35 cellular contexts compared by ENCODE assay signal in genomic region chr1:21160263-21160662, GRCh38.
"Had no signal": no experiment of that assay in that cellular context is flagged by ENCODE, and none has a peak within 500 bp of the region (broad histone marks: within the 10 kb centered on the region; RNA-seq: fewer than 3 reads in every experiment).

No MANE protein-coding gene starts in this region.

- H3K36me3 ChIP-seq: gastrocnemius medialis had no signal

- H3K4me3 Mint-ChIP-seq: activated CD4-positive, alpha-beta memory T cell treated with anti-CD3 and anti-CD28 coated beads for 36 hours; activated CD4-positive, alpha-beta T cell treated with anti-CD3 and anti-CD28 coated beads for 36 hours; activated CD4-positive, alpha-beta T cell treated with anti-CD3 and anti-CD28 coated beads, Interleukin-2, amount 10 ng/mL, durations not matched to agents 24 days and 14 days; activated CD8-positive, alpha-beta memory T cell treated with anti-CD3 and anti-CD28 coated beads, Interleukin-2, amount 10 ng/mL, durations not matched to agents 7 days and 5 days; activated CD8-positive, alpha-beta T cell treated with anti-CD3 and anti-CD28 coated beads, Interleukin-2, amount 10 ng/mL, durations not matched to agents 7 days and 5 days; activated naive CD4-positive, alpha-beta T cell treated with anti-CD3 and anti-CD28 coated beads, Interleukin-2, amount 10 ng/mL, durations not matched to agents 7 days and 5 days; activated naive CD8-positive, alpha-beta T cell treated with anti-CD3 and anti-CD28 coated beads, Interleukin-2, amount 10 ng/mL, durations not matched to agents 7 days and 5 days; activated T-helper 1 cell treated with anti-CD3 and anti-CD28 coated beads, Interleukin-12 subunit alpha, Interleukin-12 subunit beta, Interleukin-2, Interleukin-4 antibody, amounts not matched to agents 30 ng/mL and 10 ng/mL and 1 ng/mL, durations not matched to agents 14 hours and 24 hours and 36 hours; effector memory CD8-positive, alpha-beta T cell; T-cell; T-helper 1 cell treated with Interleukin-12 subunit alpha and Interleukin-12 subunit beta and Interleukin-4 antibody, amounts not matched to agents 30 μg/mL and 1 μg/mL, for 36 hours had no signal

- DNase-seq: activated CD4-positive, alpha-beta memory T cell treated with anti-CD3 and anti-CD28 coated beads for 36 hours; activated CD4-positive, alpha-beta T cell treated with anti-CD3 and anti-CD28 coated beads for 36 hours; activated CD4-positive, alpha-beta T cell treated with anti-CD3 and anti-CD28 coated beads, Interleukin-2, amount 10 ng/mL, durations not matched to agents 24 days and 14 days; activated CD4-positive, CD25-positive, alpha-beta regulatory T cell; activated CD4-positive, CD25-positive, alpha-beta regulatory T cell treated with anti-CD3 and anti-CD28 coated beads, Interleukin-2, amount 50 U/mL, for 72 hours; activated CD8-positive, alpha-beta memory T cell treated with anti-CD3 and anti-CD28 coated beads, Interleukin-2, amount 10 ng/mL, durations not matched to agents 7 days and 5 days; activated CD8-positive, alpha-beta memory T cell treated with anti-CD3 and anti-CD28 coated beads, Interleukin-2, amount 50 U/mL, for 4 hours; activated CD8-positive, alpha-beta T cell treated with anti-CD3 and anti-CD28 coated beads, Interleukin-2, amount 10 ng/mL, durations not matched to agents 7 days and 5 days; activated gamma-delta T cell; activated naive CD4-positive, alpha-beta T cell; activated naive CD4-positive, alpha-beta T cell treated with anti-CD3 and anti-CD28 coated beads, Interleukin-2, amount 10 ng/mL, durations not matched to agents 7 days and 5 days; activated naive CD8-positive, alpha-beta T cell treated with anti-CD3 and anti-CD28 coated beads, Interleukin-2, amount 10 ng/mL, durations not matched to agents 7 days and 5 days; activated T-cell treated with anti-CD3 and anti-CD28 coated beads, Interleukin-2, amount 50 U/mL, for 1 hour; activated T-cell treated with anti-CD3 and anti-CD28 coated beads, Interleukin-2, amount 50 U/mL, for 48 hours; brain microvascular endothelial cell; cortex of kidney; dermis blood vessel endothelial cell; effector CD4-positive, alpha-beta T cell; effector memory CD8-positive, alpha-beta T cell; erythroblast; gastrocnemius medialis; glutamatergic neuron; heart left ventricle; SW 1271; T-cell; T1000; WERI-Rb-1 had no signal

- H3K4me1 ChIP-seq: foreskin keratinocyte had no signal

- H3K27me3 ChIP-seq: brain microvascular endothelial cell, esophagus muscularis mucosa, foreskin keratinocyte, gastrocnemius medialis, heart left ventricle had no signal

- ATAC-seq: activated CD4-positive, alpha-beta T cell treated with anti-CD3 and anti-CD28 coated beads for 36 hours; activated CD8-positive, alpha-beta memory T cell treated with anti-CD3 and anti-CD28 coated beads, Interleukin-2, amount 10 ng/mL, durations not matched to agents 7 days and 5 days; activated CD8-positive, alpha-beta T cell treated with anti-CD3 and anti-CD28 coated beads, Interleukin-2, amount 10 ng/mL, durations not matched to agents 7 days and 5 days; activated naive CD4-positive, alpha-beta T cell treated with anti-CD3 and anti-CD28 coated beads, Interleukin-2, amount 50 U/mL, for 72 hours; effector memory CD8-positive, alpha-beta T cell; foreskin keratinocyte; gastrocnemius medialis; heart left ventricle; T-cell had no signal

- H3K4me3 ChIP-seq: esophagus muscularis mucosa, gastrocnemius medialis, heart left ventricle had no signal

- H3K27me3 Mint-ChIP-seq: activated CD4-positive, alpha-beta memory T cell treated with anti-CD3 and anti-CD28 coated beads for 36 hours; activated CD4-positive, alpha-beta T cell treated with anti-CD3 and anti-CD28 coated beads for 36 hours; activated CD4-positive, alpha-beta T cell treated with anti-CD3 and anti-CD28 coated beads, Interleukin-2, amount 10 ng/mL, durations not matched to agents 24 days and 14 days; activated CD8-positive, alpha-beta memory T cell treated with anti-CD3 and anti-CD28 coated beads, Interleukin-2, amount 10 ng/mL, durations not matched to agents 7 days and 5 days; activated naive CD4-positive, alpha-beta T cell treated with anti-CD3 and anti-CD28 coated beads, Interleukin-2, amount 10 ng/mL, durations not matched to agents 7 days and 5 days; activated naive CD8-positive, alpha-beta T cell treated with anti-CD3 and anti-CD28 coated beads, Interleukin-2, amount 10 ng/mL, durations not matched to agents 7 days and 5 days; effector memory CD8-positive, alpha-beta T cell; T-cell had no signal

- H3K27ac ChIP-seq: brain microvascular endothelial cell, esophagus muscularis mucosa, foreskin keratinocyte, gastrocnemius medialis, heart left ventricle, WERI-Rb-1 had no signal

- H3K9me3 Mint-ChIP-seq: activated CD4-positive, alpha-beta memory T cell treated with anti-CD3 and anti-CD28 coated beads for 36 hours; activated CD4-positive, alpha-beta T cell treated with anti-CD3 and anti-CD28 coated beads, Interleukin-2, amount 10 ng/mL, durations not matched to agents 24 days and 14 days; activated naive CD4-positive, alpha-beta T cell treated with anti-CD3 and anti-CD28 coated beads, Interleukin-2, amount 10 ng/mL, durations not matched to agents 7 days and 5 days; activated naive CD4-positive, alpha-beta T cell treated with anti-CD3 and anti-CD28 coated beads, Interleukin-2, amount 50 U/mL, for 72 hours; activated naive CD8-positive, alpha-beta T cell treated with anti-CD3 and anti-CD28 coated beads, Interleukin-2, amount 10 ng/mL, durations not matched to agents 7 days and 5 days; activated T-helper 1 cell treated with anti-CD3 and anti-CD28 coated beads, Interleukin-12 subunit alpha, Interleukin-12 subunit beta, Interleukin-2, Interleukin-4 antibody, amounts not matched to agents 30 ng/mL and 10 ng/mL and 1 ng/mL, durations not matched to agents 14 hours and 24 hours and 36 hours; effector memory CD8-positive, alpha-beta T cell; T-cell; T-helper 1 cell treated with Interleukin-12 subunit alpha and Interleukin-12 subunit beta and Interleukin-4 antibody, amounts not matched to agents 30 μg/mL and 1 μg/mL, for 36 hours had no signal

- H3K27ac Mint-ChIP-seq: activated CD4-positive, alpha-beta memory T cell treated with anti-CD3 and anti-CD28 coated beads for 36 hours; activated CD4-positive, alpha-beta T cell treated with anti-CD3 and anti-CD28 coated beads for 36 hours; activated CD4-positive, alpha-beta T cell treated with anti-CD3 and anti-CD28 coated beads, Interleukin-2, amount 10 ng/mL, durations not matched to agents 24 days and 14 days; activated CD8-positive, alpha-beta memory T cell treated with anti-CD3 and anti-CD28 coated beads, Interleukin-2, amount 10 ng/mL, durations not matched to agents 7 days and 5 days; activated CD8-positive, alpha-beta T cell treated with anti-CD3 and anti-CD28 coated beads, Interleukin-2, amount 10 ng/mL, durations not matched to agents 7 days and 5 days; activated naive CD4-positive, alpha-beta T cell treated with anti-CD3 and anti-CD28 coated beads, Interleukin-2, amount 10 ng/mL, durations not matched to agents 7 days and 5 days; activated naive CD8-positive, alpha-beta T cell treated with anti-CD3 and anti-CD28 coated beads, Interleukin-2, amount 10 ng/mL, durations not matched to agents 7 days and 5 days; activated T-helper 1 cell treated with anti-CD3 and anti-CD28 coated beads, Interleukin-12 subunit alpha, Interleukin-12 subunit beta, Interleukin-2, Interleukin-4 antibody, amounts not matched to agents 30 ng/mL and 10 ng/mL and 1 ng/mL, durations not matched to agents 14 hours and 24 hours and 36 hours; T-cell; T-helper 1 cell treated with Interleukin-12 subunit alpha and Interleukin-12 subunit beta and Interleukin-4 antibody, amounts not matched to agents 30 μg/mL and 1 μg/mL, for 36 hours had no signal

- FAIRE-seq: astrocyte, colon, endothelial cell of umbilical vein had no signal

- H3K9me3 ChIP-seq: esophagus muscularis mucosa, gastrocnemius medialis, heart left ventricle had no signal
